In genomic region chr2:47868611-47869352, GRCh38 we compare ENCODE assay signal across 20 cellular contexts. TPM values are rescaled to one million over a fixed set of nuclear protein-coding genes. Genes with fewer than 3 reads are reported as not detected.
DNase-seq lines count a peak whose midpoint lies in the region; ATAC-seq and TF ChIP-seq lines count a peak whose summit lies in the region.
"Had no signal": no experiment of that assay in that cellular context is flagged by ENCODE, and none has a peak within 500 bp of the region (broad histone marks: within the 10 kb centered on the region; RNA-seq: fewer than 3 reads in every experiment).

No MANE protein-coding gene starts in this region.

- intact Hi-C loops in left ventricle myocardium inferior (cut with micrococcal nuclease): no loop called here
- intact Hi-C loops in right cardiac atrium (cut with DNase I): loop anchor here in 1 of 4 donors (5.0 kb wide), 1 partner anchor 34 kb away; no protein-coding TSS in a partner anchor
- intact Hi-C loops in activated CD8-positive, alpha-beta T cell treated with anti-CD3 and anti-CD28 coated beads for 36 hours (cut with micrococcal nuclease): no loop called here
- intact Hi-C loops in uterus (cut with DNase I; ENCODE audit: low total_unique reads): no loop called here
- intact Hi-C loops in colonic mucosa (cut with DNase I): no loop called here

- H3K27me3 ChIP-seq in left ventricle myocardium inferior (ENCODE audit: low read depth) (no peaks in the 10 kb centered on the region), right cardiac atrium (ENCODE audit: control insufficient read depth, insufficient read depth) (no peaks in the 10 kb centered on the region), uterus (no peaks in the 10 kb centered on the region), colonic mucosa (no peaks in the 10 kb centered on the region)
- H3K27me3 ChIP-seq: neural progenitor cell had no signal

- H3K27ac ChIP-seq in left ventricle myocardium inferior (replicated peaks) (peak overlapping the region; percentile 33), right cardiac atrium (ENCODE audit: low read length) (no peak overlapping the region), mesodermal cell (ENCODE audit: low read depth, low read length, severe bottlenecking) (peak overlapping the region; percentile 41), uterus (peak overlapping the region; percentile 15 to 52), colonic mucosa (no peak overlapping the region)
- H3K27ac ChIP-seq: neural progenitor cell had no signal

- no peak for TF ChIP-seq CTCF in left ventricle myocardium inferior (IDR thresholded peaks at IDR 0.05; ENCODE audit: borderline replicate concordance)
- no peak for TF ChIP-seq CTCF in activated CD8-positive, alpha-beta T cell treated with anti-CD3 and anti-CD28 coated beads for 36 hours (IDR thresholded peaks at IDR 0.05)
- TF ChIP-seq CTCF in uterus (IDR thresholded peaks at IDR 0.05): no peak
- TF ChIP-seq CTCF in colonic mucosa (IDR thresholded peaks at IDR 0.05): no peak
- TF ChIP-seq CTCF in mesothelial cell of epicardium (IDR thresholded peaks at IDR 0.05; ENCODE audit: unreplicated experiment): no peak

- WGBS in right cardiac atrium: 70% methylated on average over 7 of the region's 7 CpGs
- WGBS in mesodermal cell (ENCODE audit: insufficient coverage in 2 of 2), 2 experiments: 95 to 98% methylated on average over 6 to 7 of the region's 7 CpGs

- H3K4me3 ChIP-seq in left ventricle myocardium inferior (no peak overlapping the region), right cardiac atrium (ENCODE audit: low read length) (no peak overlapping the region), mesodermal cell (ENCODE audit: extremely low read depth, insufficient read depth, low read length, poor library complexity, severe bottlenecking) (no peak overlapping the region), uterus (no peak overlapping the region), colonic mucosa (no peak overlapping the region)
- H3K4me3 ChIP-seq: neural progenitor cell had no signal

- H3K9me3 Mint-ChIP-seq in activated CD8-positive, alpha-beta T cell treated with anti-CD3 and anti-CD28 coated beads for 36 hours: no peaks in the 10 kb centered on the region
- H3K9me3 Mint-ChIP-seq in mesothelial cell of epicardium: no peaks in the 10 kb centered on the region
- H3K9me3 Mint-ChIP-seq: activated T-helper 1 cell treated with anti-CD3 and anti-CD28 coated beads, Interleukin-12 subunit alpha, Interleukin-12 subunit beta, Interleukin-2, Interleukin-4 antibody, amounts not matched to agents 30 ng/mL and 10 ng/mL and 1 ng/mL, durations not matched to agents 14 hours and 24 hours and 36 hours; neural progenitor cell; stimulated activated naive CD8-positive, alpha-beta T cell treated with anti-CD3 and anti-CD28 coated beads, Interleukin-15, Interleukin-2, amounts not matched to agents 100 ng/mL and 50 ng/mL, for 24 hours had no signal

- no peak for DNase-seq in left ventricle myocardium inferior
- no peak for DNase-seq in right cardiac atrium
- no peak for DNase-seq in activated CD8-positive, alpha-beta T cell treated with anti-CD3 and anti-CD28 coated beads for 36 hours
- DNase-seq in uterus: no peak
- no peak for DNase-seq in colonic mucosa
- no peak for DNase-seq in mesothelial cell of epicardium (ENCODE audit: low spot score in 2 of 2, unreplicated experiment in 2 of 2)
- DNase-seq: activated CD4-positive, alpha-beta T cell treated with anti-CD3 and anti-CD28 coated beads, Interleukin-2, amount 50 U/mL, for 4 hours; amniotic stem cell; central memory CD4-positive, alpha-beta T cell; EL; IMR-90; mesenchymal stem cell; MM.1S; NCI-H187; NCI-H345 had no signal

- H3K27me3 Mint-ChIP-seq in activated CD8-positive, alpha-beta T cell treated with anti-CD3 and anti-CD28 coated beads for 36 hours: no peaks in the 10 kb centered on the region
- no peaks in the 10 kb centered on the region for H3K27me3 Mint-ChIP-seq in mesothelial cell of epicardium (ENCODE audit: low read depth)
- H3K27me3 Mint-ChIP-seq: stimulated activated naive CD8-positive, alpha-beta T cell treated with anti-CD3 and anti-CD28 coated beads, Interleukin-15, Interleukin-2, amounts not matched to agents 100 ng/mL and 50 ng/mL, for 24 hours had no signal

- peaks cover 85% of the 10 kb centered on the region for H3K4me1 Mint-ChIP-seq in activated CD8-positive, alpha-beta T cell treated with anti-CD3 and anti-CD28 coated beads for 36 hours (ENCODE audit: low read depth)
- peaks cover 19% of the 10 kb centered on the region for H3K4me1 Mint-ChIP-seq in mesothelial cell of epicardium

- ATAC-seq in right cardiac atrium (no peak), HG02678 (IDR thresholded peaks at IDR 0.05; ENCODE audit: unreplicated experiment) (no peak)
- no peak for ATAC-seq in activated CD8-positive, alpha-beta T cell treated with anti-CD3 and anti-CD28 coated beads for 36 hours

- TF ChIP-seq POLR2A in uterus (IDR thresholded peaks at IDR 0.05): no peak

- H3K4me1 ChIP-seq in left ventricle myocardium inferior (peaks cover 94% of the 10 kb centered on the region), right cardiac atrium (ENCODE audit: control insufficient read depth, insufficient read depth, low read length) (peaks cover 6% of the 10 kb centered on the region), mesodermal cell (ENCODE audit: control insufficient read depth, insufficient read depth, low read length, poor library complexity, severe bottlenecking) (peaks cover 13% of the 10 kb centered on the region), uterus (peaks cover 0 to 4% of the 10 kb centered on the region in 2 donors), colonic mucosa (no peaks in the 10 kb centered on the region)

- no peak overlapping the region for H3K4me3 Mint-ChIP-seq in activated CD8-positive, alpha-beta T cell treated with anti-CD3 and anti-CD28 coated beads for 36 hours
- no peak overlapping the region for H3K4me3 Mint-ChIP-seq in mesothelial cell of epicardium
- H3K4me3 Mint-ChIP-seq: activated T-helper 1 cell treated with anti-CD3 and anti-CD28 coated beads, Interleukin-12 subunit alpha, Interleukin-12 subunit beta, Interleukin-2, Interleukin-4 antibody, amounts not matched to agents 30 ng/mL and 10 ng/mL and 1 ng/mL, durations not matched to agents 14 hours and 24 hours and 36 hours; neural progenitor cell; stimulated activated naive CD8-positive, alpha-beta T cell treated with anti-CD3 and anti-CD28 coated beads, Interleukin-15, Interleukin-2, amounts not matched to agents 100 ng/mL and 50 ng/mL, for 24 hours had no signal

- CTCF ChIA-PET in activated CD8-positive, alpha-beta T cell treated with anti-CD3 and anti-CD28 coated beads for 36 hours (lab: Charles Lee): interaction anchor here (4.5 kb wide), 1 partner anchor 10 kb away, joined by 26 read pairs; no protein-coding TSS in a partner anchor

- H3K9me3 ChIP-seq in left ventricle myocardium inferior (replicated peaks) (no peaks in the 10 kb centered on the region), right cardiac atrium (ENCODE audit: control insufficient read depth, low read length) (no peaks in the 10 kb centered on the region), mesodermal cell (ENCODE audit: control insufficient read depth, low read length) (no peaks in the 10 kb centered on the region), uterus (no peaks in the 10 kb centered on the region), colonic mucosa (no peaks in the 10 kb centered on the region)

- POLR2A ChIA-PET in activated CD8-positive, alpha-beta T cell treated with anti-CD3 and anti-CD28 coated beads for 36 hours (lab: Charles Lee): no interaction called here

- H3K36me3 ChIP-seq in left ventricle myocardium inferior (no peaks in the 10 kb centered on the region), mesodermal cell (ENCODE audit: control insufficient read depth, insufficient read depth, low read length) (peaks cover 38% of the 10 kb centered on the region), uterus (no peaks in the 10 kb centered on the region), colonic mucosa (no peaks in the 10 kb centered on the region)

- H3K9ac ChIP-seq in colonic mucosa (ENCODE audit: low read depth in 2 of 2, low read length in 2 of 2): no peak overlapping the region
- H3K9ac ChIP-seq: neural progenitor cell had no signal

- H3K36me3 Mint-ChIP-seq in activated CD8-positive, alpha-beta T cell treated with anti-CD3 and anti-CD28 coated beads for 36 hours (ENCODE audit: low read depth): peaks cover 33% of the 10 kb centered on the region
- H3K36me3 Mint-ChIP-seq in mesothelial cell of epicardium: peaks cover 11% of the 10 kb centered on the region

- peak overlapping the region; percentile 48 for H3K27ac Mint-ChIP-seq in activated CD8-positive, alpha-beta T cell treated with anti-CD3 and anti-CD28 coated beads for 36 hours
- H3K27ac Mint-ChIP-seq in mesothelial cell of epicardium: no peak overlapping the region
- H3K27ac Mint-ChIP-seq: activated T-helper 1 cell treated with anti-CD3 and anti-CD28 coated beads, Interleukin-12 subunit alpha, Interleukin-12 subunit beta, Interleukin-2, Interleukin-4 antibody, amounts not matched to agents 30 ng/mL and 10 ng/mL and 1 ng/mL, durations not matched to agents 14 hours and 24 hours and 36 hours; neural progenitor cell had no signal

RNA-seq across cellular contexts. Expression of gene FBXO11, which starts 37.5 kb away (rescaled TPM):
- total RNA-seq in left ventricle myocardium inferior: 34.7 TPM
- 10 to 100 TPM; 39.1 to 45.4 (median 42.1) TPM for total RNA-seq in right cardiac atrium
- polyA plus RNA-seq in right cardiac atrium: 23.4 TPM
- total RNA-seq in activated CD8-positive, alpha-beta T cell treated with anti-CD3 and anti-CD28 coated beads for 36 hours: 10 to 100 TPM; 47.3 to 48.1 TPM
- polyA plus RNA-seq in mesodermal cell (2013, experiment 1 of 2): 46.9 TPM
- 52.5 TPM for polyA plus RNA-seq in mesodermal cell (2013, experiment 2 of 2)
- total RNA-seq in uterus: 100 to 1,000 TPM in 2 of 4 donors, 10 to 100 TPM in 2; 27.4 to 140 (median 67.3) TPM
- 10 to 100 TPM; 40.4 to 47.7 TPM for total RNA-seq in colonic mucosa
- total RNA-seq in mesothelial cell of epicardium: 91.4 to 102 TPM (median 96.6 TPM) in 3 replicates

Comparison
In these comparisons a context has a peak if more than half of its experiments do, and no peak if none do; other contexts are left out.
1. H3K27ac ChIP-seq: peak in left ventricle myocardium inferior (single experiment), mesodermal cell (single experiment) and uterus (2 of 2); none in right cardiac atrium (single experiment) and colonic mucosa (single experiment).